11 cellular contexts compared by ENCODE assay signal in the genomic region with DNA sequence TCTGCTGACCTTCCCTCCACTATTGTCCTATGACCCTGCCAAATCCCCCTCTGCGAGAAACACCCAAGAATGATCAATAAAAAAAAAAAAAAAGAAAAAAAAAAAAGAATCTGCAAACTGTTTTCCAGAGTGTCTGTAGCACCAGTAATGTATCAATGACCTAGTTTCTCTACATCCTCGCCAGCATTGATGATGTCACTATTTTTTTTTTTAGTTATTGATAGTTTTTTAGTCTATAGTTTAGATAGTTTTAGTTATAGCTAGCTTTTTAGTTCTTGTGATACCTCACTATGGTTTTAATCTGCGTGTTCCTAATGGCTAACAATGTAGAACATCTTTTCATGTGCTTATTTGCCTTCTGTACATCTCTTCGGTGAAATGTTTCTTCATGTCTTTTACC. TPM values are rescaled to one million over a fixed set of nuclear protein-coding genes. Genes with fewer than 3 reads are reported as not detected.
"Had no signal": no experiment of that assay in that cellular context is flagged by ENCODE, and none has a peak within 500 bp of the region (broad histone marks: within the 10 kb centered on the region; RNA-seq: fewer than 3 reads in every experiment).

No MANE protein-coding gene starts in this region.

- H2AFZ ChIP-seq: GM23338 had no signal

- H3K27ac ChIP-seq: HL-60, KMS-11 had no signal

- H3K4me3 Mint-ChIP-seq: GM23338, H9, HFFc6 had no signal

- H3K27ac Mint-ChIP-seq: GM23338, H9, HFFc6 had no signal

- H3K4me1 Mint-ChIP-seq: GM23338, H9 had no signal

- H3K4me2 ChIP-seq: GM23338, KMS-11 had no signal

- H3K4me3 ChIP-seq: GM23338 had no signal

- DNase-seq: H9, HCEC 1CT, HFFc6, IMR-90, KBM-7 had no signal

- H3K9ac ChIP-seq: KMS-11 had no signal

- ATAC-seq: GM23338 had no signal

- FAIRE-seq: H1, H54 had no signal

- H3K9me3 Mint-ChIP-seq: GM23338, HFFc6 had no signal

RNA-seq across cellular contexts. Expression of a gene that starts 36.1 kb away (rescaled TPM):
- total RNA-seq: GM23338, H1, H9, HFFc6, HT1080 had no signal
- polyA plus RNA-seq: GM23338, H1 had no signal

RNA-seq across cellular contexts. Expression of a gene that starts 51.3 kb away (rescaled TPM):
- total RNA-seq: H1, H9, HFFc6, HT1080, IMR-90 had no signal
- polyA plus RNA-seq: IMR-90 had no signal
